In the genomic region with DNA sequence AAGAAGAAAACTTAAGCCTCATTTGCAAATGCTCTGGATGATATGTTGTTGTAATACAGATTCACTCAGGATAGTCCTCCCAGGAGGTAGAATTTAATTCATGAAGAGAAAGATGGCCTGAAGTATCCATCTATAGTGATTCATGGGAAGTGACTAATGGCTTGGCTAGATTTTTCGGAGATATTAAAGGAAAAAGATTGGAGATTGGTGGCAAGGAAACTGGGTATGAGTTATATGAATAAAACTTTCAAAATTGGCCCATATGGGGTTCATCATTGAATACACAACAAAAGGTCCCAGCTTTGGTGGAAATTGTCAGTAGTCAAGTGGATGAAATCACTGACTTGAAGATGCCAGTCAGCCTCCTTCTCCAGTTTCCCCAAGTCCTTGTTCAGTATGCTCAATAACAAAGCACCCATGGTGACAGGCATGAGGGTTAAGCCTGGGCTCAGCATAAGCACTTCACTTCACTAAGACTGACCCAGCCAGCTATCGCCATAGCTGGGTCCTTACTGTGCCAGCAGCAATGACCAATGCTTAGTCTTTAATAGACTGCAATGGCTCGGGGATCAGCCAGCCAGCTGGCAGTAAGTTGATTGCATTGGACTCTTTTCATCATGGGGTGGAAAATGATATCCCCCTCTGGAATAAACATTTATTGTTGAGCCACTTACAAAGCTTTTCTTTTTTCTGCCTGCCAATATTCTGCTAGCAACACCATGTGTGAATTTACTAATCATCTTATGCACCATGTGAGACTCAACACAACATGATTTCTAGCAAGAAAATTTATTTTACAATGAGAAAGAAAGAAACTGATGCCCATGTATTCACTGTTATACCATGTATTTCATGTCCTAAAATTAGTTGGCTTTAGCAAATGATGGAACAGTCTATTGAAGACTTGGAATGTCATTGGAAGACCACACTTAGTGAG, we compare ENCODE assay signal across 1 cellular context.
TF ChIP-seq lines count a peak whose summit lies in the region.

No MANE protein-coding gene starts in this region.

TF ChIP-seq in IMR-90, 13 proteins besides CTCF, POLR2A, EP300 and RAD21:
- no peak for TF ChIP-seq MAFK (IDR thresholded peaks at IDR 0.05; ENCODE audit: low read depth, low read length)
- TF ChIP-seq RFX5 (IDR thresholded peaks at IDR 0.05; ENCODE audit: low read depth, low read length): no peak
- TF ChIP-seq, protein P1, sequence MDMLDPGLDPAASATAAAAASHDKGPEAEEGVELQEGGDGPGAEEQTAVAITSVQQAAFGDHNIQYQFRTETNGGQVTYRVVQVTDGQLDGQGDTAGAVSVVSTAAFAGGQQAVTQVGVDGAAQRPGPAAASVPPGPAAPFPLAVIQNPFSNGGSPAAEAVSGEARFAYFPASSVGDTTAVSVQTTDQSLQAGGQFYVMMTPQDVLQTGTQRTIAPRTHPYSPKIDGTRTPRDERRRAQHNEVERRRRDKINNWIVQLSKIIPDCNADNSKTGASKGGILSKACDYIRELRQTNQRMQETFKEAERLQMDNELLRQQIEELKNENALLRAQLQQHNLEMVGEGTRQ (IDR thresholded peaks at IDR 0.05; ENCODE audit: low read depth, low read length): no peak
- TF ChIP-seq CEBPB (IDR thresholded peaks at IDR 0.05; ENCODE audit: low read depth, low read length): no peak
- TF ChIP-seq NFE2L2 (IDR thresholded peaks at IDR 0.05; ENCODE audit: low read depth, low read length): no peak
- TF ChIP-seq MXI1 (IDR thresholded peaks at IDR 0.05; ENCODE audit: borderline replicate concordance, low read depth, low read length): no peak
